1 cellular context compared by ENCODE assay signal in the genomic region with DNA sequence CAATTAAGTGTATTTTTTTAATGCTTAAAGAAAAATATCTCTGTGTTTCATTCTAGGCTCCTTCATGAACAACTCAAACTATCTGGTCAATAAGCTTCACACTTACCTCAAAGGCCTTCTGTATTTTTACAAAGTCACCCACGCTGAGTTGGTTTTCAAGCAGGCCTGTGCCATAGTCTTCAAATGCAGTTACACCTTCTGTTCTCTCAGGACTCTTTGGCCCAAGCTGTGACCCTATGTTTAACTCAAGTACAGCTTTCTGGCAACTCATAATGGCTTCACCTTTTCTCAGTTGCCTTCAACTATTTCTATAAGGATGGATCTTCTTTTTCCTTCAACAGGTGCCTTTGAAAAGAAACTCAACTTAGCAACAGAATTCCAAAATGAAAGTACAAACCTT.
TF ChIP-seq lines count a peak whose summit lies in the region.

No MANE protein-coding gene starts in this region.

TF ChIP-seq in H1, 55 proteins besides CTCF, POLR2A, EP300 and RAD21:
- TF ChIP-seq CHD7 (IDR thresholded peaks at IDR 0.05; ENCODE audit: insufficient replicate concordance, low read length), result no peak
- no peak for TF ChIP-seq RBBP5 (IDR thresholded peaks at IDR 0.05; ENCODE audit: borderline replicate concordance, low read depth, low read length)
- no peak for TF ChIP-seq BACH1 (IDR thresholded peaks at IDR 0.05; ENCODE audit: low read length)
- TF ChIP-seq E2F6 (IDR thresholded peaks at IDR 0.05), result no peak
